ENCODE assay signal across 9 cellular contexts in the genomic region with DNA sequence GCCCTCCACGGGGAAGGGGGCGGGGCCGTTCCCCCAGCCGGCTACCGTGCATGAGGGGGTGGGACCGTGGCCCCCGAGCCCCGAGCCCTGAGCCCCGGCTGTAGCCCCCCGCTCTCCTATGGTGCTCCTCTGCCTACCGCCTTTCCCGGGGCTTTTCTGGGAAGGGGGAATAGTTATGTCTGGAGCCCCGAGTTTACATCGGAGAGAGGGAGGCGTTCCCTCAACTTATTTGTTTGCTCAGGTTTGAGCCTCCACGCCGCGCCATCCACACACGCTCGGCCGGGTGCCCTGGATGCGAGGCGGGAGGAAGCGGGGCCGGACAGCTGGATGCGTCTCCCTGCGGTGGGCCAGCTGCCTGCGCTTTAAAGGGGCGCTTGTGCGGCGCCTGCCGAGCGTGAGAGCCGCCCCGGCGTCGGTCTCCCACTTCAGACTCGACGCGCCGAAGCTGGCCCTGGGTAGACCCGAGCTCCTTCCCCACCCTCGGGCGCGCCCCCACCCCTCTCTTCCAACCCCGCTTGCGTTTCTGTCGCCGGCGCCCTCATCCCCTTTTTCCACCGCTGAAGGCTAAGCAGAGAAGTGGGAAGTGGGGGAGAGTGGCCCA. TPM values are rescaled to one million over a fixed set of nuclear protein-coding genes. Genes with fewer than 3 reads are reported as not detected.
A peak's percentile ranks its signal among the peaks of the same experiment; 100 is the strongest.
DNase-seq lines count a peak whose midpoint lies in the region; ATAC-seq and TF ChIP-seq lines count a peak whose summit lies in the region.
"Had no signal": no experiment of that assay in that cellular context is flagged by ENCODE, and none has a peak within 500 bp of the region (broad histone marks: within the 10 kb centered on the region; RNA-seq: fewer than 3 reads in every experiment).

No MANE protein-coding gene starts in this region.

- peak overlapping the region in 1 of 2 experiments; percentile 14 for H3K23ac ChIP-seq in mesenchymal stem cell (ENCODE audit: low read length in 2 of 2)

- no peak overlapping the region for H4K8ac ChIP-seq in mesenchymal stem cell (ENCODE audit: low read length)

- H3K4me1 ChIP-seq in HUES6 (ENCODE audit: control insufficient read depth, insufficient read depth, low read length) (peaks cover 14% of the 10 kb centered on the region), colonic mucosa (peaks cover 25% of the 10 kb centered on the region), mesenchymal stem cell (ENCODE audit: control insufficient read depth, insufficient read depth, low read depth, low read length) (peaks cover 17% of the 10 kb centered on the region), stomach (peaks cover 28 to 43% (median 34%) of the 10 kb centered on the region in 4 donors)

- no peaks in the 10 kb centered on the region for H3K9me3 ChIP-seq in HUES6 (ENCODE audit: control insufficient read depth, insufficient read depth, low read depth, low read length)
- H3K9me3 ChIP-seq in colonic mucosa: no peaks in the 10 kb centered on the region
- no peaks in the 10 kb centered on the region for H3K9me3 ChIP-seq in mesenchymal stem cell (ENCODE audit: control insufficient read depth, low read length)
- no peaks in the 10 kb centered on the region for H3K9me3 ChIP-seq in stomach

- intact Hi-C loops in colonic mucosa (cut with DNase I): no loop called here
- intact Hi-C loops in stomach (cut with DNase I; ENCODE audit: low total_unique reads): no loop called here

- H3K9ac ChIP-seq in HUES6 (ENCODE audit: low read length) (no peak overlapping the region), colonic mucosa (ENCODE audit: low read depth in 2 of 2, low read length in 2 of 2) (peak overlapping the region; percentile 36 to 72), mesenchymal stem cell (ENCODE audit: low read length) (peak overlapping the region; percentile 48)

- no peak overlapping the region for H2BK12ac ChIP-seq in mesenchymal stem cell (ENCODE audit: low read length in 2 of 2)

- H3K27ac ChIP-seq in HUES6 (ENCODE audit: low read depth, low read length): no peak overlapping the region
- no peak overlapping the region for H3K27ac ChIP-seq in colonic mucosa
- H3K27ac ChIP-seq in mesenchymal stem cell (ENCODE audit: low read length, poor library complexity, severe bottlenecking): no peak overlapping the region
- no peak overlapping the region for H3K27ac ChIP-seq in stomach
- H3K27ac ChIP-seq: WERI-Rb-1 had no signal

- peak overlapping the region; percentile 50 for H3K4me3 ChIP-seq in HUES6 (ENCODE audit: low read depth, low read length)
- H3K4me3 ChIP-seq in colonic mucosa: peak overlapping the region; percentile 11
- H3K4me3 ChIP-seq in mesenchymal stem cell (ENCODE audit: insufficient read depth in 1 of 2, low read depth in 1 of 2, low read length in 2 of 2): peak overlapping the region in 1 of 2 experiments; percentile 62
- H3K4me3 ChIP-seq in stomach: peak overlapping the region; percentile 33 to 42 (median 35)

- no peak overlapping the region for H2AFZ ChIP-seq in mesenchymal stem cell (ENCODE audit: low read depth, low read length)

- peak; percentile 17 for DNase-seq in colonic mucosa
- DNase-seq in mesenchymal stem cell: peak; percentile 18
- DNase-seq in stomach: no peak
- no peak for DNase-seq in stimulated activated CD4-positive, alpha-beta T cell treated with anti-CD3 and anti-CD28 coated beads, Interleukin-2, amount 100 ng/mL, for 48 hours
- DNase-seq in mucosa of gallbladder (ENCODE audit: low spot score): no peak
- DNase-seq: MV-4-11, WERI-Rb-1 had no signal

- no peak overlapping the region for H3K18ac ChIP-seq in mesenchymal stem cell (ENCODE audit: low read depth in 1 of 2, low read length in 2 of 2)

- no peak overlapping the region for H3K4ac ChIP-seq in mesenchymal stem cell (ENCODE audit: low read depth in 1 of 2, low read length in 2 of 2)

- peak overlapping the region; percentile 70 for H2BK15ac ChIP-seq in mesenchymal stem cell (ENCODE audit: low read depth, poor library complexity, severe bottlenecking)

- no peak for ATAC-seq in HG02970 (IDR thresholded peaks at IDR 0.05; ENCODE audit: low FRiP score, unreplicated experiment)

- WGBS in mesenchymal stem cell: 11% methylated on average over 34 of the region's 51 CpGs
- WGBS in stomach, 5 donors: 8 to 17% (median 12%) methylated on average over 29 to 51 of the region's 51 CpGs

- H3K36me3 ChIP-seq in HUES6 (ENCODE audit: control insufficient read depth, insufficient read depth, low read length) (no peaks in the 10 kb centered on the region; the same call in 1 of the 2 replicates), colonic mucosa (no peaks in the 10 kb centered on the region), mesenchymal stem cell (ENCODE audit: control insufficient read depth in 1 of 2, insufficient read depth in 2 of 2, low read depth in 1 of 2, low read length in 2 of 2) (peaks cover 3 to 42% of the 10 kb centered on the region in 2 experiments), stomach (peaks cover 0 to 49% (median 42%) of the 10 kb centered on the region in 4 donors)
- H3K36me3 ChIP-seq: WERI-Rb-1 had no signal

- H2AK5ac ChIP-seq in mesenchymal stem cell (ENCODE audit: low read length, severe bottlenecking): no peak overlapping the region

- no peak overlapping the region for H2BK120ac ChIP-seq in mesenchymal stem cell (ENCODE audit: low read depth, low read length)

- H3K14ac ChIP-seq in mesenchymal stem cell (ENCODE audit: low read length in 2 of 2): no peak overlapping the region

- no peak overlapping the region for H2BK5ac ChIP-seq in mesenchymal stem cell (ENCODE audit: low read depth, low read length, poor library complexity, severe bottlenecking)

- TF ChIP-seq EP300 in stomach (IDR thresholded peaks at IDR 0.05): no peak

- H3K27me3 ChIP-seq in HUES6 (ENCODE audit: control insufficient read depth, insufficient read depth, low read length): peaks cover 24% of the 10 kb centered on the region
- H3K27me3 ChIP-seq in colonic mucosa: peaks cover 11% of the 10 kb centered on the region
- H3K27me3 ChIP-seq in mesenchymal stem cell (ENCODE audit: control insufficient read depth in 1 of 2, insufficient read depth in 1 of 2, low read length in 2 of 2): peaks cover 24 to 44% of the 10 kb centered on the region in 2 experiments
- peaks cover 0 to 35% (median 12%) of the 10 kb centered on the region in 3 donors for H3K27me3 ChIP-seq in stomach

- TF ChIP-seq CTCF in colonic mucosa (IDR thresholded peaks at IDR 0.05): no peak
- TF ChIP-seq CTCF in stomach (IDR thresholded peaks at IDR 0.05): no peak

- TF ChIP-seq POLR2A in stomach (IDR thresholded peaks at IDR 0.05): no peak

- no peaks in the 10 kb centered on the region for H3K79me1 ChIP-seq in mesenchymal stem cell (replicated peaks; ENCODE audit: low read length, poor library complexity, severe bottlenecking)

- no peak overlapping the region for H4K91ac ChIP-seq in mesenchymal stem cell (ENCODE audit: low read length)

- peak overlapping the region; percentile 55 for H3K4me2 ChIP-seq in mesenchymal stem cell (ENCODE audit: low read length, poor library complexity, severe bottlenecking)

RNA-seq across cellular contexts. Expression of gene CHAD, which starts 0.4 kb away (rescaled TPM):
- total RNA-seq in colonic mucosa (1 to 10 TPM; 1.8 to 3.6 TPM), stomach (10 to 100 TPM in 2 of 5 donors, under 1 TPM in 2, not detected in 1; 0.45 to 12.0 (median 6.0) TPM), mucosa of gallbladder (2.1 TPM)
- not detected for polyA plus RNA-seq in mesenchymal stem cell (2013, experiment 1 of 2)
- not detected for polyA plus RNA-seq in mesenchymal stem cell (2013, experiment 2 of 2)
- 1 to 10 TPM; 2.6 to 8.5 (median 4.9) TPM for polyA plus RNA-seq in stomach

RNA-seq across cellular contexts. Expression of gene RSAD1, which starts 9.6 kb away (rescaled TPM):
- total RNA-seq in colonic mucosa (10 to 100 TPM; 22.2 to 29.3 TPM), stomach (10 to 100 TPM; 18.7 to 54.8 (median 22.0) TPM), mucosa of gallbladder (35.4 TPM)
- 9.6 TPM for polyA plus RNA-seq in mesenchymal stem cell (2013, experiment 1 of 2)
- 9.3 TPM for polyA plus RNA-seq in mesenchymal stem cell (2013, experiment 2 of 2)
- polyA plus RNA-seq in stomach: 10 to 100 TPM; 23.9 to 29.4 (median 28.7) TPM

RNA-seq across cellular contexts. Expression of gene MYCBPAP, which starts 39.1 kb away (rescaled TPM):
- 1 to 10 TPM in 1 of 2 donors, under 1 TPM in 1; 0.56 to 2.8 TPM for total RNA-seq in colonic mucosa
- polyA plus RNA-seq in mesenchymal stem cell (2013, experiment 1 of 2): 0.23 TPM
- polyA plus RNA-seq in mesenchymal stem cell (2013, experiment 2 of 2): 0.03 TPM
- total RNA-seq in stomach: 1 to 10 TPM in 3 of 5 donors, not detected in 2; 1.1 to 2.7 (median 2.6) TPM
- under 1 TPM in 2 of 3 donors, not detected in 1; 0.25 to 0.31 TPM for polyA plus RNA-seq in stomach
- 4.6 TPM for total RNA-seq in mucosa of gallbladder

RNA-seq across cellular contexts. Expression of gene ACSF2, which starts 43.1 kb away (rescaled TPM):
- 100 to 1,000 TPM in 1 of 2 donors, 10 to 100 TPM in 1; 50.8 to 119 TPM for total RNA-seq in colonic mucosa
- 34.3 TPM for polyA plus RNA-seq in mesenchymal stem cell (2013, experiment 1 of 2)
- polyA plus RNA-seq in mesenchymal stem cell (2013, experiment 2 of 2): 31.7 TPM
- 100 to 1,000 TPM in 3 of 5 donors, 10 to 100 TPM in 2; 16.1 to 172 (median 103) TPM for total RNA-seq in stomach
- polyA plus RNA-seq in stomach: 10 to 100 TPM; 44.7 to 86.8 (median 49.1) TPM
- total RNA-seq in mucosa of gallbladder: 67.5 TPM

Comparison
In these comparisons a context has a peak if more than half of its experiments do, and no peak if none do; other contexts are left out.
1. DNase-seq: peak in colonic mucosa (single experiment) and mesenchymal stem cell (single experiment); none in stomach (single experiment), stimulated activated CD4-positive, alpha-beta T cell treated with anti-CD3 and anti-CD28 coated beads, Interleukin-2, amount 100 ng/mL, for 48 hours (0 of 2) and mucosa of gallbladder (single experiment).